Comparison of ENCODE assay signal across 28 cellular contexts in the genomic region with DNA sequence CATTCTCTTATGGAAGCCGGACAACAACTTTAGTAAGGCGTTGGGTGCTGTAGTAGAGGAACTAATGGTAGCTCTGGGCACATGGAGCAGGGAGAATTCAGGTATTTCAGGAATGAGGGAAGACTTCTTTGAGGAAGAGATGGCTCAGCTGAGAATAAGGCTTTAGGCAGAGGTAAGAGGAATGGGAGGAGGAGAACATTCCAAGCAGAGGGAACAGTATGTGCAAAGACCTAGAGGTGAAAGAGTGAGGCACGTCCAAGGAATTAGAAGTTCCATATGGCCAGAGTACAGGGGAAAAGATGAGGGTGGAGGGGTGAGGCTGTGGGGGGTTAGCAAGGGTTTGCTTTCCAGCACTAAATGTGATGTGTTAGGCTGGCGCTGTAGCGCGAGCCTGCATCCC. TPM values are rescaled to one million over a fixed set of nuclear protein-coding genes. Genes with fewer than 3 reads are reported as not detected.
DNase-seq lines count a peak whose midpoint lies in the region; ATAC-seq, FAIRE-seq and TF ChIP-seq lines count a peak whose summit lies in the region.
"Had no signal": no experiment of that assay in that cellular context is flagged by ENCODE, and none has a peak within 500 bp of the region (broad histone marks: within the 10 kb centered on the region; RNA-seq: fewer than 3 reads in every experiment).

No MANE protein-coding gene starts in this region.

- H3K18ac ChIP-seq in H1 (ENCODE audit: extremely low read depth, low read length), result no peak overlapping the region

- FAIRE-seq in H1 (lab: Jason Lieb, UNC), result no peak
- FAIRE-seq: D721Med, H54, keratinocyte, pancreas had no signal

- POLR2A ChIA-PET in CD4-positive, alpha-beta memory T cell (lab: Charles Lee; ENCODE audit: partially characterized antibody), result no interaction called here
- POLR2A ChIA-PET in H1 (lab: Charles Lee; ENCODE audit: partially characterized antibody), result no interaction called here

- H3K14ac ChIP-seq in H1 (ENCODE audit: insufficient read length), result no peak overlapping the region

- H3K27ac Mint-ChIP-seq in CD4-positive, alpha-beta memory T cell, result no peak overlapping the region
- H3K27ac Mint-ChIP-seq in Calu3 (ENCODE audit: unreplicated experiment) (no peak overlapping the region), nephron (no peak overlapping the region)
- H3K27ac Mint-ChIP-seq: activated CD8-positive, alpha-beta T cell treated with anti-CD3 and anti-CD28 coated beads for 36 hours; dendritic cell treated with granulocyte-macrophage colony-stimulating factor and Interleukin-4, amounts not matched to agents 40 ng/mL and 50 ng/mL, for 4 days; stimulated activated naive B cell treated with anti-CD40 and anti-IgM and Interleukin-4, amounts not matched to agents 10 μg/mL and 1 μg/mL and 100 μg/mL, for 72 hours had no signal

- peaks cover 46 to 48% of the 10 kb centered on the region in 2 donors for H3K27me3 Mint-ChIP-seq in CD4-positive, alpha-beta memory T cell
- peaks cover 79% of the 10 kb centered on the region for H3K27me3 Mint-ChIP-seq in Calu3 (ENCODE audit: unreplicated experiment)
- peaks cover 88% of the 10 kb centered on the region for H3K27me3 Mint-ChIP-seq in nephron (ENCODE audit: low read depth)

- H3K4me2 ChIP-seq in H1 (ENCODE audit: insufficient read depth in 1 of 2, low read depth in 2 of 2, low read length in 2 of 2), result no peak overlapping the region
- H3K4me2 ChIP-seq: BLaER1 treated with 17β-estradiol and CSF1 and Interleukin-3, amounts not matched to agents 10 nM and 100 nM; KMS-11 had no signal

- no peak overlapping the region for H2BK5ac ChIP-seq in H1 (ENCODE audit: low read depth, low read length)

- CTCF ChIA-PET in CD4-positive, alpha-beta memory T cell (lab: Charles Lee; ENCODE audit: partially characterized antibody), result no interaction called here
- CTCF ChIA-PET in Calu3 (lab: Charles Lee) (interaction anchor here (0.6 kb wide), 1 partner anchor 36 kb away, joined by 9 read pairs; no protein-coding TSS in a partner anchor), H1 (lab: Charles Lee; ENCODE audit: partially characterized antibody) (interaction anchor here (0.7 to 2.4 kb wide), 6 partner anchors 21 to 160 kb away, joined by 3 to 7 read pairs (median 4); no protein-coding TSS in a partner anchor)

- TF ChIP-seq CTCF in Calu3 (IDR thresholded peaks at IDR 0.05; ENCODE audit: unreplicated experiment), result no peak
- no peak for TF ChIP-seq CTCF in H1 (IDR thresholded peaks at IDR 0.05; ENCODE audit: control extremely low read depth in 1 of 3, insufficient read depth in 1 of 3, low read depth in 1 of 3, low read length in 3 of 3)
- TF ChIP-seq CTCF in nephron (IDR thresholded peaks at IDR 0.05; ENCODE audit: unreplicated experiment in 3 of 3), result no peak

- H2AFZ ChIP-seq in H1 (ENCODE audit: low read length), result no peak overlapping the region

- no TSS peak for BruUV-seq in Calu3 (replicated peaks; lab: Mats Ljungman, UMichigan)

- H3K27me3 ChIP-seq in CD4-positive, alpha-beta memory T cell (ENCODE audit: insufficient read depth, low read length), result peaks cover 33% of the 10 kb centered on the region
- H3K27me3 ChIP-seq in H1 (replicated peaks in 1 of 4; ENCODE audit: control insufficient read depth in 3 of 4, extremely low read depth in 1 of 4, insufficient read depth in 3 of 4, low read length in 3 of 4), result peaks cover 19 to 45% (median 41%) of the 10 kb centered on the region in 4 experiments

- H2BK15ac ChIP-seq in H1 (ENCODE audit: low read length), result no peak overlapping the region

- intact Hi-C loops in CD4-positive, alpha-beta memory T cell (cut with micrococcal nuclease), result no loop called here
- intact Hi-C loops in Calu3 (cut with micrococcal nuclease; ENCODE audit: unreplicated experiment), result no loop called here

- H3K4me3 ChIP-seq in CD4-positive, alpha-beta memory T cell (ENCODE audit: low read length in 2 of 2), result no peak overlapping the region
- no peak overlapping the region for H3K4me3 ChIP-seq in H1 (ENCODE audit: extremely low read depth in 1 of 4, insufficient read depth in 2 of 4, low read depth in 3 of 4, low read length in 4 of 4)
- H3K4me3 ChIP-seq: BLaER1 treated with 17β-estradiol and CSF1 and Interleukin-3, amounts not matched to agents 10 nM and 100 nM; esophagus muscularis mucosa; pancreas; upper lobe of right lung had no signal

- no peak overlapping the region for H4K8ac ChIP-seq in H1 (ENCODE audit: extremely low read depth, insufficient read depth, low read length)

- no peaks in the 10 kb centered on the region for H3K79me1 ChIP-seq in H1 (ENCODE audit: low read depth, low read length)

- H3K23me2 ChIP-seq in H1 (ENCODE audit: low read depth, low read length), result peaks cover 10% of the 10 kb centered on the region; the same call in 1 of the 2 replicates

- H3K9ac ChIP-seq in H1 (replicated peaks in 1 of 4; ENCODE audit: extremely low read depth in 1 of 4, low read depth in 3 of 4, low read length in 3 of 4), result no peak overlapping the region
- H3K9ac ChIP-seq: BLaER1 treated with 17β-estradiol and CSF1 and Interleukin-3, amounts not matched to agents 10 nM and 100 nM; KMS-11 had no signal

- H4K5ac ChIP-seq in H1 (ENCODE audit: insufficient read length, low read depth, low read length), result no peak overlapping the region

- H3K4ac ChIP-seq in H1 (replicated peaks; ENCODE audit: insufficient read length, low read depth, low read length), result no peak overlapping the region

- H3K9me3 Mint-ChIP-seq in CD4-positive, alpha-beta memory T cell, result peaks cover 0 to 9% (median 5%) of the 10 kb centered on the region in 8 donors
- H3K9me3 Mint-ChIP-seq in Calu3 (ENCODE audit: low read depth, unreplicated experiment) (no peaks in the 10 kb centered on the region), nephron (peaks cover 16% of the 10 kb centered on the region)

- H3K36me3 Mint-ChIP-seq in CD4-positive, alpha-beta memory T cell, result no peaks in the 10 kb centered on the region
- H3K36me3 Mint-ChIP-seq in Calu3 (ENCODE audit: insufficient read depth, unreplicated experiment), result peaks cover 9% of the 10 kb centered on the region
- H3K36me3 Mint-ChIP-seq in nephron (ENCODE audit: low read depth), result no peaks in the 10 kb centered on the region

- H4K20me1 ChIP-seq in H1 (replicated peaks in 1 of 2; ENCODE audit: control insufficient read depth in 1 of 2, insufficient read depth in 2 of 2, low read length in 2 of 2), result no peaks in the 10 kb centered on the region

- peaks cover 15 to 21% (median 16%) of the 10 kb centered on the region in 4 donors for H3K4me1 Mint-ChIP-seq in CD4-positive, alpha-beta memory T cell
- peaks cover 28% of the 10 kb centered on the region for H3K4me1 Mint-ChIP-seq in Calu3 (ENCODE audit: low read depth, unreplicated experiment)
- H3K4me1 Mint-ChIP-seq in nephron, result peaks cover 18% of the 10 kb centered on the region

- H3K79me2 ChIP-seq in H1 (ENCODE audit: control insufficient read depth in 1 of 2, insufficient read depth in 2 of 2, low read length in 2 of 2), result no peaks in the 10 kb centered on the region

- no peak for TF ChIP-seq POLR2A in H1 (IDR thresholded peaks at IDR 0.05; ENCODE audit: control extremely low read depth in 1 of 2, low read depth in 2 of 2, low read length in 2 of 2)

- H3K27ac ChIP-seq in CD4-positive, alpha-beta memory T cell (ENCODE audit: low read depth, low read length), result no peak overlapping the region
- H3K27ac ChIP-seq in H1 (ENCODE audit: low read depth, low read length), result no peak overlapping the region
- H3K27ac ChIP-seq: BLaER1 treated with 17β-estradiol and CSF1 and Interleukin-3, amounts not matched to agents 10 nM and 100 nM; esophagus muscularis mucosa; KMS-11; pancreas; upper lobe of right lung had no signal

- peaks cover 15% of the 10 kb centered on the region for H3K4me1 ChIP-seq in CD4-positive, alpha-beta memory T cell (ENCODE audit: insufficient read depth, low read length)
- peaks cover 0 to 5% (median 1%) of the 10 kb centered on the region in 4 experiments; a peak in 5 of 7 replicates for H3K4me1 ChIP-seq in H1 (replicated peaks in 1 of 4; ENCODE audit: control insufficient read depth in 3 of 4, insufficient read depth in 4 of 4, low read length in 3 of 4)
- H3K4me1 ChIP-seq: pancreas had no signal

- no peak for ATAC-seq in GM19452 (IDR thresholded peaks at IDR 0.05; ENCODE audit: unreplicated experiment)
- ATAC-seq: activated CD8-positive, alpha-beta T cell treated with anti-CD3 and anti-CD28 coated beads for 36 hours; left ventricle myocardium superior; pancreas; stimulated activated naive B cell treated with anti-CD40 and anti-IgM and Interleukin-4, amounts not matched to agents 10 μg/mL and 1 μg/mL and 100 μg/mL, for 72 hours; upper lobe of right lung had no signal

- WGBS in H1 (ENCODE audit: extremely low coverage in 1 of 2, insufficient coverage in 1 of 2, insufficient read length in 1 of 2, insufficient replicate concordance in 2 of 2, low coverage in 1 of 2, low lambda C conversion rate in 2 of 2, missing lambda C conversion rate in 1 of 2), 2 experiments, result 95% methylated on average over 6 of the region's 6 CpGs; no CpG with 5 or more reads in 1 of the 2 experiments

- peak overlapping the region; percentile 13 to 83 (median 58) for H3K4me3 Mint-ChIP-seq in CD4-positive, alpha-beta memory T cell
- H3K4me3 Mint-ChIP-seq in Calu3 (ENCODE audit: low read depth, unreplicated experiment) (peak overlapping the region; percentile 22), nephron (peak overlapping the region; percentile 36 to 66 (median 61))
- H3K4me3 Mint-ChIP-seq: activated CD8-positive, alpha-beta T cell treated with anti-CD3 and anti-CD28 coated beads for 36 hours; dendritic cell treated with granulocyte-macrophage colony-stimulating factor and Interleukin-4, amounts not matched to agents 40 ng/mL and 50 ng/mL, for 4 days had no signal

- no peak overlapping the region for H3K23ac ChIP-seq in H1 (ENCODE audit: insufficient read length)

- H3K56ac ChIP-seq in H1 (replicated peaks; ENCODE audit: insufficient read length, low read depth, low read length), result no peak overlapping the region

- no peak overlapping the region for H2BK20ac ChIP-seq in H1 (ENCODE audit: low read length)

- 0 out of 2 replicates have a peak overlapping the region, but pooled peaks have one; percentile 9 for H2BK12ac ChIP-seq in H1 (ENCODE audit: low read depth, low read length)

- no peak overlapping the region for H2BK120ac ChIP-seq in H1 (replicated peaks; ENCODE audit: low read depth, low read length)

- no peak for DNase-seq in CD4-positive, alpha-beta memory T cell
- DNase-seq in Calu3, result no peak
- DNase-seq in H1 (ENCODE audit: low read depth in 1 of 2, low spot score in 2 of 2), result no peak
- no peak for DNase-seq in NCI-H524 treated with DMSO at 0.1 percent for 48 hours (lab: John Stamatoyannopoulos, UW)
- no peak for DNase-seq in NCI-H748 (lab: John Stamatoyannopoulos, UW; ENCODE audit: unreplicated experiment)
- DNase-seq: activated CD4-positive, alpha-beta T cell treated with anti-CD3 and anti-CD28 coated beads for 1 hour; activated CD8-positive, alpha-beta memory T cell treated with anti-CD3 and anti-CD28 coated beads, Interleukin-2, amount 50 U/mL, for 48 hours; activated CD8-positive, alpha-beta T cell treated with anti-CD3 and anti-CD28 coated beads for 36 hours; central memory CD4-positive, alpha-beta T cell; foreskin fibroblast; left ventricle myocardium superior; NCI-H1417; NCI-H2029 treated with DMSO at 0.1 percent for 48 hours; NCI-H526; NK-92 treated with Interleukin-12 subunit alpha and Interleukin-12 subunit beta, amount 100 ng/mL, for 24 hours; pancreas; stimulated activated naive B cell treated with anti-CD40 and anti-IgM and Interleukin-4, amounts not matched to agents 10 μg/mL and 1 μg/mL and 100 μg/mL, for 72 hours; substantia nigra; upper lobe of right lung had no signal

- H4K91ac ChIP-seq in H1 (replicated peaks; ENCODE audit: insufficient read length, low read length), result no peak overlapping the region

- no peak overlapping the region for H2AK5ac ChIP-seq in H1 (ENCODE audit: low read depth, low read length)

- no peaks in the 10 kb centered on the region for H3K9me3 ChIP-seq in CD4-positive, alpha-beta memory T cell (ENCODE audit: control insufficient read depth in 1 of 2, low read length in 2 of 2)
- H3K9me3 ChIP-seq in H1 (ENCODE audit: insufficient read depth in 2 of 2, low read depth in 1 of 2, low read length in 1 of 2), result peaks cover 0 to 2% of the 10 kb centered on the region in 2 experiments; a peak in 1 of 4 replicates
- H3K9me3 ChIP-seq: pancreas, upper lobe of right lung had no signal

- TF ChIP-seq RAD21 in H1 (IDR thresholded peaks at IDR 0.05 in 1 of 2, conservative IDR thresholded peaks at IDR 0.05 in 1 of 2; ENCODE audit: low read depth in 2 of 2, low read length in 2 of 2), result no peak

- TF ChIP-seq EP300 in H1 (IDR thresholded peaks at IDR 0.05; ENCODE audit: borderline replicate concordance in 1 of 2, low read depth in 2 of 2, low read length in 2 of 2), result no peak

- H3K36me3 ChIP-seq in CD4-positive, alpha-beta memory T cell (ENCODE audit: insufficient read depth, low read length), result no peaks in the 10 kb centered on the region
- no peaks in the 10 kb centered on the region; a peak in 1 of 8 replicates for H3K36me3 ChIP-seq in H1 (ENCODE audit: control insufficient read depth in 2 of 4, insufficient read depth in 4 of 4, low read length in 3 of 4)
- H3K36me3 ChIP-seq: BLaER1 treated with 17β-estradiol and CSF1 and Interleukin-3, amounts not matched to agents 10 nM and 100 nM; esophagus muscularis mucosa; pancreas; upper lobe of right lung had no signal

RNA-seq across cellular contexts. Expression of gene SV2B, which starts 1.6 kb away (rescaled TPM):
- under 1 TPM in 1 of 2 experiments, not detected in 1; 0.03 TPM for total RNA-seq in CD4-positive, alpha-beta memory T cell
- polyA plus RNA-seq in CD4-positive, alpha-beta memory T cell, result not detected
- 1.4 and 2.2 TPM in 2 replicates for total RNA-seq in Calu3 (2022)
- 0.20 and 0.46 TPM in 2 replicates for total RNA-seq in H1 (2021; fragmentation: NEBNext Ultra II Directional; extraction: Animal tissue kit (Norgen Biotek cat#: 25700))
- polyA plus RNA-seq in H1 (2011; rRNA removed), result 0.09 and 0.22 TPM in 2 replicates
- polyA plus RNA-seq in H1 (2011; cell fraction: cytosol; rRNA removed), result 0.17 TPM
- polyA plus RNA-seq in H1 (2011; cell fraction: nucleus; rRNA removed), result 0.10 TPM
- 0.19 to 0.35 TPM (median 0.27 TPM) in 4 replicates for polyA plus RNA-seq in H1 (2012, experiment 1 of 2)
- not detected for polyA plus RNA-seq in H1 (2012, experiment 2 of 2)
- 0.43 TPM for polyA plus RNA-seq in H1 (2013, experiment 1 of 2)
- 0.44 TPM for polyA plus RNA-seq in H1 (2013, experiment 2 of 2)
- polyA minus RNA-seq in H1 (2011; rRNA and poly(A)+ RNA removed), result 0.88 and 1.4 TPM in 2 replicates
- 0.29 TPM for polyA minus RNA-seq in H1 (2011; cell fraction: cytosol; rRNA and poly(A)+ RNA removed)
- polyA minus RNA-seq in H1 (2011; cell fraction: nucleus; rRNA and poly(A)+ RNA removed), result 1.1 TPM
- total RNA-seq: activated CD8-positive, alpha-beta T cell treated with anti-CD3 and anti-CD28 coated beads for 36 hours had no signal
